Comparison of ENCODE assay signal across 14 cellular contexts in genomic region chr17:37131064-37131463, GRCh38.
DNase-seq lines count a peak whose midpoint lies in the region; ATAC-seq and TF ChIP-seq lines count a peak whose summit lies in the region.
"Had no signal": no experiment of that assay in that cellular context is flagged by ENCODE, and none has a peak within 500 bp of the region (broad histone marks: within the 10 kb centered on the region; RNA-seq: fewer than 3 reads in every experiment).

No MANE protein-coding gene starts in this region.

- H3K4me3 ChIP-seq in astrocyte of the spinal cord (ENCODE audit: low read depth, low read length), result no peak overlapping the region
- no peak overlapping the region for H3K4me3 ChIP-seq in kidney epithelial cell (ENCODE audit: low read depth, low read length)
- H3K4me3 ChIP-seq: breast epithelium, skin epidermis had no signal

- H3K27me3 ChIP-seq in kidney epithelial cell (ENCODE audit: control insufficient read depth, insufficient read depth, low read length), result no peaks in the 10 kb centered on the region
- H3K27me3 ChIP-seq: breast epithelium had no signal

- TF ChIP-seq CTCF in astrocyte of the spinal cord (IDR thresholded peaks at IDR 0.05; ENCODE audit: low read depth, low read length), result no peak
- TF ChIP-seq CTCF in kidney epithelial cell (IDR thresholded peaks at IDR 0.05; ENCODE audit: insufficient read depth, low read length, poor library complexity, severe bottlenecking), result no peak

- in situ Hi-C loops in astrocyte of the spinal cord (cut with HindIII; ENCODE audit: low sequenced_read_pairs), result no loop called here

- peak; percentile 42 for DNase-seq in HT1080 (ENCODE audit: low read depth)
- DNase-seq in astrocyte of the spinal cord (ENCODE audit: low read depth, low spot score), result peak; percentile 18
- peak; percentile 29 for DNase-seq in kidney epithelial cell (ENCODE audit: low read depth)
- DNase-seq in smooth muscle cell of the brain vasculature (ENCODE audit: low read depth, low spot score), result peak; percentile 18
- no peak for DNase-seq in NCI-H2107 treated with DMSO at 0.1 percent for 48 hours (lab: John Stamatoyannopoulos, UW; ENCODE audit: unreplicated experiment)
- no peak for DNase-seq in MV-4-11 (lab: John Stamatoyannopoulos, UW)
- DNase-seq: activated CD8-positive, alpha-beta T cell treated with anti-CD3 and anti-CD28 coated beads for 36 hours; activated gamma-delta T cell; SHP77 had no signal

- H3K36me3 ChIP-seq in kidney epithelial cell (ENCODE audit: control insufficient read depth, insufficient read depth, low read length), result no peaks in the 10 kb centered on the region
- H3K36me3 ChIP-seq: breast epithelium had no signal

- no peak for ATAC-seq in GM19328 (IDR thresholded peaks at IDR 0.05; ENCODE audit: unreplicated experiment)
- ATAC-seq: activated CD8-positive, alpha-beta T cell treated with anti-CD3 and anti-CD28 coated beads for 36 hours; left lobe of liver; natural killer cell treated with Interleukin-12 subunit alpha and Interleukin-12 subunit beta and Interleukin-15 and Interleukin-18, amount 100 ng/mL, for 72 hours had no signal

Comparison
In these comparisons a context has a peak if more than half of its experiments do, and no peak if none do; other contexts are left out.
1. DNase-seq: peak in HT1080 (single experiment), astrocyte of the spinal cord (single experiment), kidney epithelial cell (single experiment) and smooth muscle cell of the brain vasculature (single experiment); none in NCI-H2107 treated with DMSO at 0.1 percent for 48 hours (single experiment) and MV-4-11 (single experiment).